ENCODE assay signal across 18 cellular contexts in genomic region chr20:1786496-1786895, GRCh38.
"Had no signal": no experiment of that assay in that cellular context is flagged by ENCODE, and none has a peak within 500 bp of the region (broad histone marks: within the 10 kb centered on the region; RNA-seq: fewer than 3 reads in every experiment).

No MANE protein-coding gene starts in this region.

- H3K9me3 Mint-ChIP-seq: dendritic cell treated with granulocyte-macrophage colony-stimulating factor and Interleukin-4, amounts not matched to agents 40 ng/mL and 50 ng/mL, for 4 days; effector memory CD8-positive, alpha-beta T cell; immature natural killer cell; natural killer cell treated with Interleukin-12 subunit alpha and Interleukin-12 subunit beta and Interleukin-15 and Interleukin-18, amount 100 ng/mL, for 72 hours had no signal

- ATAC-seq: effector memory CD8-positive, alpha-beta T cell; foreskin keratinocyte; left cardiac atrium; left ventricle myocardium superior; pancreas had no signal

- DNase-seq: effector memory CD8-positive, alpha-beta T cell; foreskin keratinocyte; immature natural killer cell; kidney; left cardiac atrium; left ventricle myocardium superior; mesenchymal stem cell; midbrain; occipital lobe; pancreas; stimulated activated CD4-positive, alpha-beta T cell treated with anti-CD3 and anti-CD28 coated beads, Interleukin-4, amount 100 ng/mL, for 24 hours; stimulated activated naive CD4-positive, alpha-beta T cell; stomach; substantia nigra; transverse colon had no signal

- H3K36me3 Mint-ChIP-seq: immature natural killer cell; natural killer cell treated with Interleukin-12 subunit alpha and Interleukin-12 subunit beta and Interleukin-15 and Interleukin-18, amount 100 ng/mL, for 72 hours had no signal

- H3K4me1 Mint-ChIP-seq: immature natural killer cell had no signal

- H3K4me3 Mint-ChIP-seq: dendritic cell treated with granulocyte-macrophage colony-stimulating factor and Interleukin-4, amounts not matched to agents 40 ng/mL and 50 ng/mL, for 4 days; effector memory CD8-positive, alpha-beta T cell; immature natural killer cell; natural killer cell treated with Interleukin-12 subunit alpha and Interleukin-12 subunit beta and Interleukin-15 and Interleukin-18, amount 100 ng/mL, for 72 hours had no signal

- H3K27ac Mint-ChIP-seq: dendritic cell treated with granulocyte-macrophage colony-stimulating factor and Interleukin-4, amounts not matched to agents 40 ng/mL and 50 ng/mL, for 4 days; effector memory CD8-positive, alpha-beta T cell; immature natural killer cell; natural killer cell treated with Interleukin-12 subunit alpha and Interleukin-12 subunit beta and Interleukin-15 and Interleukin-18, amount 100 ng/mL, for 72 hours; progenitor cell of endocrine pancreas had no signal
